In genomic region chrX:102516314-102516936, GRCh38 we compare ENCODE assay signal across 8 cellular contexts. TPM values are rescaled to one million over a fixed set of nuclear protein-coding genes. Genes with fewer than 3 reads are reported as not detected.
DNase-seq lines count a peak whose midpoint lies in the region; ATAC-seq and TF ChIP-seq lines count a peak whose summit lies in the region.

TMSB15A (minus strand) TSS chrX:102516739.

- in situ Hi-C loops in T47D (cut with HindIII; ENCODE audit: low pct_unique_long_range_greater_than_20kb, low sequenced_read_pairs), result no loop called here

- no peaks in the 10 kb centered on the region for H3K36me3 Mint-ChIP-seq in Calu3 (ENCODE audit: insufficient read depth, unreplicated experiment)

- no TSS peak for BruUV-seq in Calu3 (replicated peaks; lab: Mats Ljungman, UMichigan)

- intact Hi-C loops in Calu3 (cut with micrococcal nuclease; ENCODE audit: unreplicated experiment), result no loop called here

- no peaks in the 10 kb centered on the region for H3K4me1 ChIP-seq in iPS-18a (ENCODE audit: control insufficient read depth, low read depth, low read length)
- H3K4me1 ChIP-seq in skeletal muscle satellite cell (ENCODE audit: control insufficient read depth, insufficient read depth, low read length), result no peaks in the 10 kb centered on the region

- no peaks in the 10 kb centered on the region for H3K27me3 Mint-ChIP-seq in Calu3 (ENCODE audit: unreplicated experiment)

- peak within 1 kb of the TSS; percentile 57 for H3K4me3 ChIP-seq in H7 (ENCODE audit: insufficient read depth, low read depth, low read length)
- peak within 1 kb of the TSS; percentile 28 for H3K4me3 ChIP-seq in WERI-Rb-1 (ENCODE audit: low read depth, low read length)
- peak within 1 kb of the TSS; percentile 77 for H3K4me3 ChIP-seq in iPS-18a (ENCODE audit: low read length)
- peak within 1 kb of the TSS; percentile 82 for H3K4me3 ChIP-seq in skeletal muscle satellite cell (ENCODE audit: low read length)

- ATAC-seq in HG02970 (IDR thresholded peaks at IDR 0.05; ENCODE audit: low FRiP score, unreplicated experiment), result no peak

- H3K9me3 Mint-ChIP-seq in Calu3 (ENCODE audit: low read depth, unreplicated experiment), result peaks cover 2% of the 10 kb centered on the region

- H3K4me1 Mint-ChIP-seq in Calu3 (ENCODE audit: low read depth, unreplicated experiment), result no peaks in the 10 kb centered on the region

- H3K27ac Mint-ChIP-seq in Calu3 (ENCODE audit: unreplicated experiment), result no peak within 1 kb of the TSS

- H3K9me3 ChIP-seq in WERI-Rb-1 (ENCODE audit: severe bottlenecking) (no peaks in the 10 kb centered on the region), iPS-18a (ENCODE audit: control insufficient read depth, low read depth, low read length) (no peaks in the 10 kb centered on the region), skeletal muscle satellite cell (replicated peaks; ENCODE audit: low read length) (no peaks in the 10 kb centered on the region)

- CTCF ChIA-PET in Calu3 (lab: Charles Lee), result interaction anchor here (1.1 kb wide), 1 partner anchor 383 kb away, joined by 3 read pairs; no protein-coding TSS in a partner anchor

- H3K9ac ChIP-seq in iPS-18a (ENCODE audit: low read length), result peak within 1 kb of the TSS; percentile 73
- peak within 1 kb of the TSS; percentile 47 for H3K9ac ChIP-seq in skeletal muscle satellite cell (ENCODE audit: low read depth, low read length)

- no peaks in the 10 kb centered on the region for H3K36me3 ChIP-seq in H7 (replicated peaks; ENCODE audit: control insufficient read depth, insufficient read depth, low read length)
- H3K36me3 ChIP-seq in WERI-Rb-1, result no peaks in the 10 kb centered on the region
- H3K36me3 ChIP-seq in iPS-18a (ENCODE audit: control insufficient read depth, low read depth, low read length), result peaks cover 3% of the 10 kb centered on the region
- no peaks in the 10 kb centered on the region for H3K36me3 ChIP-seq in skeletal muscle satellite cell (ENCODE audit: insufficient read depth, low read length)

- TF ChIP-seq CTCF in Calu3 (IDR thresholded peaks at IDR 0.05; ENCODE audit: unreplicated experiment) (no peak), WERI-Rb-1 (IDR thresholded peaks at IDR 0.05; ENCODE audit: low read depth, low read length) (no peak)

- peak within 1 kb of the TSS; percentile 68 for H3K4me3 Mint-ChIP-seq in Calu3 (ENCODE audit: low read depth, unreplicated experiment)

- DNase-seq in Calu3 (peak; percentile 71), H7 (peak; percentile 84), NCI-H1436 (lab: John Stamatoyannopoulos, UW) (peak; percentile 83), WERI-Rb-1 (peak; percentile 64), T47D (ENCODE audit: low read depth in 1 of 2, low spot score in 1 of 2) (peak; percentile 43 to 59)

- H3K4me2 ChIP-seq in skeletal muscle satellite cell (ENCODE audit: low read length), result peak within 1 kb of the TSS; percentile 98

- peaks cover 5% of the 10 kb centered on the region; the same call in 1 of the 2 replicates for H3K27me3 ChIP-seq in H7 (ENCODE audit: control insufficient read depth, insufficient read depth, low read length)
- peaks cover 57% of the 10 kb centered on the region for H3K27me3 ChIP-seq in WERI-Rb-1 (ENCODE audit: insufficient read depth, low read depth, severe bottlenecking)
- H3K27me3 ChIP-seq in iPS-18a (ENCODE audit: control insufficient read depth, insufficient read depth, low read length), result no peaks in the 10 kb centered on the region
- H3K27me3 ChIP-seq in skeletal muscle satellite cell (ENCODE audit: control insufficient read depth, insufficient read depth, low read length), result peaks cover 22% of the 10 kb centered on the region

- H3K27ac ChIP-seq in WERI-Rb-1 (no peak within 1 kb of the TSS), iPS-18a (ENCODE audit: low read length) (no peak within 1 kb of the TSS)

RNA-seq across cellular contexts. Expression of gene TMSB15A, which starts in this region (rescaled TPM):
- 1.8 and 1.9 TPM in 2 replicates for total RNA-seq in Calu3 (2022)
- total RNA-seq in H7 (2014; rRNA removed; shearing (Covaris generic)), result 34.8 and 48.6 TPM in 2 replicates
- 0.25 TPM in 1 of 2 replicates, not detected in the other for total RNA-seq in skeletal muscle satellite cell (2012; rRNA removed)

Comparison
In these comparisons a context has a peak if more than half of its experiments do, and no peak if none do; other contexts are left out.
1. RNA of gene TMSB15A (total RNA-seq): 34.8 to 48.6 TPM in H7; 1.8 to 1.9 TPM in Calu3; every median in the first group is over 10 times any median in the second.
2. H3K4me3 ChIP-seq: peak in every context shown above with its lines; median percentile 82 in skeletal muscle satellite cell; 77 in iPS-18a; 57 in H7; 28 in WERI-Rb-1.
3. Peak in every context shown above with its lines, with median percentiles within 50 percentile points of each other: DNase-seq.